ENCODE assay signal across 7 cellular contexts in genomic region chr3:12395349-12396012, GRCh38.
DNase-seq lines count a peak whose midpoint lies in the region; ATAC-seq and TF ChIP-seq lines count a peak whose summit lies in the region.

No MANE protein-coding gene starts in this region.

- H3K4me3 ChIP-seq in naive thymus-derived CD4-positive, alpha-beta T cell (ENCODE audit: low read length): peak overlapping the region; percentile 14
- H3K4me3 ChIP-seq in tibial artery: no peak overlapping the region

- TF ChIP-seq CTCF in tibial artery (IDR thresholded peaks at IDR 0.05): no peak

- DNase-seq in MV-4-11 (lab: John Stamatoyannopoulos, UW) (peak; percentile 64), HUDEP-2 (lab: John Stamatoyannopoulos, UW; ENCODE audit: unreplicated experiment in 76 of 76) (no peak), tibial artery (no peak), iPS-NIHi7 (ENCODE audit: extremely low spot score) (no peak)
- DNase-seq in naive thymus-derived CD4-positive, alpha-beta T cell: no peak

- H3K4me3 Mint-ChIP-seq in naive thymus-derived CD4-positive, alpha-beta T cell: peak overlapping the region in 3 of 10 donors; percentile 31 to 67 (median 60)

- H3K27me3 ChIP-seq in naive thymus-derived CD4-positive, alpha-beta T cell (ENCODE audit: control insufficient read depth in 2 of 2, insufficient read depth in 2 of 2, low read length in 2 of 2): no peaks in the 10 kb centered on the region
- no peaks in the 10 kb centered on the region for H3K27me3 ChIP-seq in tibial artery

- no peaks in the 10 kb centered on the region for H3K36me3 ChIP-seq in naive thymus-derived CD4-positive, alpha-beta T cell (ENCODE audit: control insufficient read depth in 2 of 3, insufficient read depth in 3 of 3, low read length in 3 of 3)
- no peaks in the 10 kb centered on the region for H3K36me3 ChIP-seq in tibial artery

- intact Hi-C loops in naive thymus-derived CD4-positive, alpha-beta T cell (cut with micrococcal nuclease): no loop called here
- intact Hi-C loops in tibial artery (cut with DNase I; ENCODE audit: low total_unique reads): no loop called here

- ATAC-seq in GM18909 (IDR thresholded peaks at IDR 0.05; ENCODE audit: poor library complexity, unreplicated experiment) (peak; percentile 96), HG02610 (IDR thresholded peaks at IDR 0.05; ENCODE audit: unreplicated experiment) (peak; percentile 97)
- ATAC-seq in naive thymus-derived CD4-positive, alpha-beta T cell: no peak

- no peaks in the 10 kb centered on the region for H3K4me1 ChIP-seq in naive thymus-derived CD4-positive, alpha-beta T cell (ENCODE audit: control insufficient read depth in 2 of 2, insufficient read depth in 2 of 2, low read length in 2 of 2)
- H3K4me1 ChIP-seq in tibial artery: no peaks in the 10 kb centered on the region

- peaks cover 0 to 15% (median 0%) of the 10 kb centered on the region in 7 donors for H3K4me1 Mint-ChIP-seq in naive thymus-derived CD4-positive, alpha-beta T cell

- CTCF ChIA-PET in naive thymus-derived CD4-positive, alpha-beta T cell (lab: Charles Lee): no interaction called here

- no peaks in the 10 kb centered on the region for H3K36me3 Mint-ChIP-seq in naive thymus-derived CD4-positive, alpha-beta T cell

- H3K27me3 Mint-ChIP-seq in naive thymus-derived CD4-positive, alpha-beta T cell: peaks cover 21 to 38% (median 25%) of the 10 kb centered on the region in 5 donors

- no peaks in the 10 kb centered on the region for H3K9me3 ChIP-seq in naive thymus-derived CD4-positive, alpha-beta T cell (ENCODE audit: control insufficient read depth in 2 of 3, low read length in 3 of 3)
- H3K9me3 ChIP-seq in tibial artery: no peaks in the 10 kb centered on the region

- H3K27ac Mint-ChIP-seq in naive thymus-derived CD4-positive, alpha-beta T cell: peak overlapping the region in 1 of 9 donors; percentile 50

- POLR2A ChIA-PET in naive thymus-derived CD4-positive, alpha-beta T cell (lab: Charles Lee): no interaction called here

- no peak overlapping the region for H3K27ac ChIP-seq in naive thymus-derived CD4-positive, alpha-beta T cell (ENCODE audit: low read depth, low read length)
- no peak overlapping the region for H3K27ac ChIP-seq in tibial artery

- H3K9me3 Mint-ChIP-seq in naive thymus-derived CD4-positive, alpha-beta T cell: no peaks in the 10 kb centered on the region
